12 cellular contexts compared by ENCODE assay signal in genomic region chr10:119413738-119414611, GRCh38.
A peak's percentile ranks its signal among the peaks of the same experiment; 100 is the strongest.
DNase-seq lines count a peak whose midpoint lies in the region; ATAC-seq and TF ChIP-seq lines count a peak whose summit lies in the region.
"Had no signal": no experiment of that assay in that cellular context is flagged by ENCODE, and none has a peak within 500 bp of the region (broad histone marks: within the 10 kb centered on the region; RNA-seq: fewer than 3 reads in every experiment).

No MANE protein-coding gene starts in this region.

- peaks cover 11 to 21% of the 10 kb centered on the region in 2 donors for H3K36me3 Mint-ChIP-seq in CD14-positive monocyte

- H2AFZ ChIP-seq in fibroblast of lung (ENCODE audit: low read length), result no peak overlapping the region

- peaks cover 8% of the 10 kb centered on the region for H3K4me1 Mint-ChIP-seq in CD14-positive monocyte

- intact Hi-C loops in upper lobe of right lung (cut with DNase I), result no loop called here
- intact Hi-C loops in CD14-positive monocyte (cut with micrococcal nuclease), result loop anchor here in 1 of 2 donors (10.0 kb wide), 1 partner anchor 59 kb away; no protein-coding TSS in a partner anchor

- no peak overlapping the region for H3K4me2 ChIP-seq in fibroblast of lung (ENCODE audit: extremely low read depth, insufficient read depth, low read length)

- H3K27me3 ChIP-seq in fibroblast of lung (ENCODE audit: control insufficient read depth, insufficient read depth, low read length) (no peaks in the 10 kb centered on the region), upper lobe of right lung (no peaks in the 10 kb centered on the region)

- H3K9me3 ChIP-seq in fibroblast of lung (ENCODE audit: control insufficient read depth, insufficient read depth, low read depth, low read length) (no peaks in the 10 kb centered on the region), upper lobe of right lung (no peaks in the 10 kb centered on the region)

- peak; percentile 12 for ATAC-seq in upper lobe of right lung
- ATAC-seq: naive thymus-derived CD4-positive, alpha-beta T cell had no signal

- H3K4me3 Mint-ChIP-seq in CD14-positive monocyte, result no peak overlapping the region
- H3K4me3 Mint-ChIP-seq: naive thymus-derived CD4-positive, alpha-beta T cell had no signal

- H3K9ac ChIP-seq in fibroblast of lung (ENCODE audit: insufficient read depth, low read length), result peak overlapping the region; percentile 72

- H3K27ac ChIP-seq in fibroblast of lung (ENCODE audit: insufficient read depth, low read length), result peak overlapping the region; percentile 92
- H3K27ac ChIP-seq in upper lobe of right lung, result peak overlapping the region; percentile 69
- H3K27ac ChIP-seq: 22Rv1 had no signal

- H3K4me1 ChIP-seq in fibroblast of lung (ENCODE audit: control insufficient read depth, extremely low read depth, insufficient read depth, low read length) (peaks cover 27% of the 10 kb centered on the region), upper lobe of right lung (peaks cover 57% of the 10 kb centered on the region)

- no peaks in the 10 kb centered on the region for H3K36me3 ChIP-seq in fibroblast of lung (ENCODE audit: control insufficient read depth, insufficient read depth, low read length)
- H3K36me3 ChIP-seq in upper lobe of right lung, result no peaks in the 10 kb centered on the region

- H4K20me1 ChIP-seq in fibroblast of lung (ENCODE audit: control insufficient read depth, extremely low read depth, insufficient read depth, low read length), result no peaks in the 10 kb centered on the region

- no peak for TF ChIP-seq CTCF in fibroblast of lung (conservative IDR thresholded peaks at IDR 0.05 in 1 of 2, IDR thresholded peaks at IDR 0.05 in 1 of 2; ENCODE audit: low read depth in 1 of 2, low read length in 2 of 2)
- TF ChIP-seq CTCF in upper lobe of right lung (IDR thresholded peaks at IDR 0.05), result no peak
- TF ChIP-seq CTCF in CD14-positive monocyte (IDR thresholded peaks at IDR 0.05), result no peak

- no peak overlapping the region for H3K4me3 ChIP-seq in fibroblast of lung (replicated peaks in 1 of 4; ENCODE audit: control extremely low read depth in 1 of 4, insufficient read depth in 1 of 4, low read depth in 3 of 4, low read length in 4 of 4)
- no peak overlapping the region for H3K4me3 ChIP-seq in upper lobe of right lung

- DNase-seq in NCI-H748 (lab: John Stamatoyannopoulos, UW; ENCODE audit: unreplicated experiment) (peak; percentile 32), NCI-H748 treated with DMSO at 0.1 percent for 48 hours (lab: John Stamatoyannopoulos, UW) (no peak), fibroblast of lung (ENCODE audit: low read depth in 2 of 2) (peak; percentile 47 to 100), mucosa of gallbladder (ENCODE audit: low spot score) (peak; percentile 53), upper lobe of right lung (peak; percentile 69), CD14-positive monocyte (ENCODE audit: low spot score) (no peak), pons (ENCODE audit: low spot score) (no peak), kidney tubule cell (ENCODE audit: low spot score) (no peak)
- DNase-seq: naive thymus-derived CD4-positive, alpha-beta T cell; NCI-H345; T-helper 1 cell had no signal

- no peak overlapping the region for H3K27ac Mint-ChIP-seq in CD14-positive monocyte

- no peaks in the 10 kb centered on the region for H3K9me3 Mint-ChIP-seq in CD14-positive monocyte

- H3K27me3 Mint-ChIP-seq in CD14-positive monocyte (ENCODE audit: low read depth in 3 of 3), result peaks cover 0 to 5% (median 5%) of the 10 kb centered on the region in 3 donors
- H3K27me3 Mint-ChIP-seq: naive thymus-derived CD4-positive, alpha-beta T cell had no signal

- peaks cover 6% of the 10 kb centered on the region for H3K79me2 ChIP-seq in fibroblast of lung (ENCODE audit: control insufficient read depth, insufficient read depth, low read length)

Comparison
In these comparisons a context has a peak if more than half of its experiments do, and no peak if none do; other contexts are left out.
1. DNase-seq: peak in NCI-H748 (single experiment), fibroblast of lung (2 of 2), mucosa of gallbladder (single experiment) and upper lobe of right lung (single experiment); none in NCI-H748 treated with DMSO at 0.1 percent for 48 hours (single experiment), CD14-positive monocyte (single experiment), pons (single experiment) and kidney tubule cell (single experiment).